18 cellular contexts compared by ENCODE assay signal in the genomic region with DNA sequence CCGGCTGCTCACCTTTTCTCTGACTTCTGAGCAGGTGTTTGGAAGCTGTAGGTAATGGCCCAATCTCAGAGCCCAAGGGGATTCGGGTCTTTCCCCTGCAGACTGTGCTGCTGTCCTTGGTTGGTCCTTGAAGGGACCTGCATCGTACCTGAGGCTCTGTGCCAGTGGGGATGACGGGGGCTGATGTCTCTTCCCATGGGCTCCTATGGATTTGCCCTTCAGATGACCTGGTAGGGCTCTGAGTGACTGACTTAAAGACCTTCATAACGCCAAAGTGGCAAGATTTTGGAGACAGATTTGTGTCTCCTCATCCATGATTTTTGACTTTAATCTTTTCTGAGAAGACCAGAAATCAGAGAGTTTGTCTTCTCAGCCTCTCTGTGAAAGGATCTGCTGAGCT.
DNase-seq lines count a peak whose midpoint lies in the region; ATAC-seq and TF ChIP-seq lines count a peak whose summit lies in the region.
"Had no signal": no experiment of that assay in that cellular context is flagged by ENCODE, and none has a peak within 500 bp of the region (broad histone marks: within the 10 kb centered on the region; RNA-seq: fewer than 3 reads in every experiment).

No MANE protein-coding gene starts in this region.

- intact Hi-C loops in activated B cell treated with CpG ODN at 0.5 μM for 24 hours (cut with micrococcal nuclease) = loop anchor here (5.0 kb wide), 1 partner anchor 423 kb away; no protein-coding TSS in a partner anchor
- intact Hi-C loops in naive thymus-derived CD4-positive, alpha-beta T cell (cut with micrococcal nuclease) = loop anchor here in 1 of 2 donors (2.0 kb wide), 1 partner anchor 166 kb away; the partner anchor contains the start of genes FAM210A and RNMT

- no peaks in the 10 kb centered on the region for H3K27me3 ChIP-seq in naive thymus-derived CD4-positive, alpha-beta T cell (ENCODE audit: control insufficient read depth in 2 of 2, insufficient read depth in 2 of 2, low read length in 2 of 2)

- H3K27me3 Mint-ChIP-seq in activated B cell treated with CpG ODN at 0.5 μM for 24 hours = no peaks in the 10 kb centered on the region
- no peaks in the 10 kb centered on the region for H3K27me3 Mint-ChIP-seq in naive thymus-derived CD4-positive, alpha-beta T cell
- H3K27me3 Mint-ChIP-seq: CD4-positive, alpha-beta T cell had no signal

- H3K36me3 ChIP-seq in naive thymus-derived CD4-positive, alpha-beta T cell (ENCODE audit: control insufficient read depth in 2 of 3, insufficient read depth in 3 of 3, low read length in 3 of 3) = no peaks in the 10 kb centered on the region

- H3K9me3 Mint-ChIP-seq in activated B cell treated with CpG ODN at 0.5 μM for 24 hours = no peaks in the 10 kb centered on the region
- no peaks in the 10 kb centered on the region for H3K9me3 Mint-ChIP-seq in naive thymus-derived CD4-positive, alpha-beta T cell
- H3K9me3 Mint-ChIP-seq: CD4-positive, alpha-beta T cell had no signal

- no peaks in the 10 kb centered on the region for H3K36me3 Mint-ChIP-seq in activated B cell treated with CpG ODN at 0.5 μM for 24 hours (ENCODE audit: low read depth)
- peaks cover 0 to 8% (median 4%) of the 10 kb centered on the region in 5 donors for H3K36me3 Mint-ChIP-seq in naive thymus-derived CD4-positive, alpha-beta T cell

- no peak overlapping the region for H3K4me3 ChIP-seq in naive thymus-derived CD4-positive, alpha-beta T cell (ENCODE audit: low read length)

- no peak for ATAC-seq in activated B cell treated with CpG ODN at 0.5 μM for 24 hours (ENCODE audit: low read depth)
- no peak for ATAC-seq in GM21360 (IDR thresholded peaks at IDR 0.05; ENCODE audit: unreplicated experiment)
- ATAC-seq in naive thymus-derived CD4-positive, alpha-beta T cell = no peak

- no peak overlapping the region for H3K4me3 Mint-ChIP-seq in activated B cell treated with CpG ODN at 0.5 μM for 24 hours
- H3K4me3 Mint-ChIP-seq in naive thymus-derived CD4-positive, alpha-beta T cell = no peak overlapping the region
- H3K4me3 Mint-ChIP-seq: CD4-positive, alpha-beta T cell had no signal

- no peaks in the 10 kb centered on the region for H3K9me3 ChIP-seq in naive thymus-derived CD4-positive, alpha-beta T cell (ENCODE audit: control insufficient read depth in 2 of 3, low read length in 3 of 3)
- H3K9me3 ChIP-seq: Caco-2 had no signal

- H3K27ac ChIP-seq in naive thymus-derived CD4-positive, alpha-beta T cell (ENCODE audit: low read depth, low read length) = no peak overlapping the region
- H3K27ac ChIP-seq: 22Rv1 had no signal

- peak overlapping the region; percentile 53 for H3K27ac Mint-ChIP-seq in activated B cell treated with CpG ODN at 0.5 μM for 24 hours
- peak overlapping the region in 1 of 9 donors; percentile 26 for H3K27ac Mint-ChIP-seq in naive thymus-derived CD4-positive, alpha-beta T cell

- CTCF ChIA-PET in activated B cell treated with CpG ODN at 0.5 μM for 24 hours (lab: Charles Lee) = interaction anchor here (0.8 to 7.7 kb wide), 8 partner anchors 17 to 344 kb away, joined by 3 to 171 read pairs (median 6); no protein-coding TSS in a partner anchor
- CTCF ChIA-PET in naive thymus-derived CD4-positive, alpha-beta T cell (lab: Charles Lee) = interaction anchor here (0.6 kb wide), 1 partner anchor 214 kb away, joined by 3 read pairs; no protein-coding TSS in a partner anchor

- peaks cover 0 to 6% of the 10 kb centered on the region in 2 donors for H3K4me1 ChIP-seq in naive thymus-derived CD4-positive, alpha-beta T cell (ENCODE audit: control insufficient read depth in 2 of 2, insufficient read depth in 2 of 2, low read length in 2 of 2)
- H3K4me1 ChIP-seq: Caco-2 had no signal

- no peak for TF ChIP-seq CTCF in activated B cell treated with CpG ODN at 0.5 μM for 24 hours (IDR thresholded peaks at IDR 0.05)

- H3K4me1 Mint-ChIP-seq in activated B cell treated with CpG ODN at 0.5 μM for 24 hours = peaks cover 66% of the 10 kb centered on the region
- H3K4me1 Mint-ChIP-seq in naive thymus-derived CD4-positive, alpha-beta T cell = peaks cover 18 to 54% (median 44%) of the 10 kb centered on the region in 7 donors

- peak; percentile 55 for DNase-seq in activated CD8-positive, alpha-beta memory T cell treated with anti-CD3 and anti-CD28 coated beads for 24 hours
- DNase-seq in activated CD8-positive, alpha-beta memory T cell treated with anti-CD3 and anti-CD28 coated beads, Interleukin-2, amount 50 U/mL, for 4 hours = no peak
- DNase-seq in activated B cell treated with CpG ODN at 0.5 μM for 24 hours (no peak), islet precursor cell (peak; percentile 37), superior temporal gyrus (ENCODE audit: extremely low spot score) (peak; percentile 39), midbrain (lab: John Stamatoyannopoulos, UW) (no peak)
- DNase-seq in naive thymus-derived CD4-positive, alpha-beta T cell = no peak
- DNase-seq: Caco-2; CD4-positive, alpha-beta T cell; GDM1; MM.1S; NCI-H1092; NCI-H1436 treated with DMSO at 0.1 percent for 48 hours; NCI-H2029; NCI-H2171; NCI-H526 had no signal

- POLR2A ChIA-PET in activated B cell treated with CpG ODN at 0.5 μM for 24 hours (lab: Charles Lee) = interaction anchor here (1.0 to 7.5 kb wide), 6 partner anchors 19 to 73 kb away, joined by 3 to 560 read pairs (median 76); no protein-coding TSS in a partner anchor
- POLR2A ChIA-PET in naive thymus-derived CD4-positive, alpha-beta T cell (lab: Charles Lee) = no interaction called here

Comparison
In these comparisons a context has a peak if more than half of its experiments do, and no peak if none do; other contexts are left out.
1. DNase-seq: peak in activated CD8-positive, alpha-beta memory T cell treated with anti-CD3 and anti-CD28 coated beads for 24 hours (single experiment), islet precursor cell (single experiment) and superior temporal gyrus (single experiment); none in activated CD8-positive, alpha-beta memory T cell treated with anti-CD3 and anti-CD28 coated beads, Interleukin-2, amount 50 U/mL, for 4 hours (single experiment), activated B cell treated with CpG ODN at 0.5 μM for 24 hours (single experiment), naive thymus-derived CD4-positive, alpha-beta T cell (0 of 9) and midbrain (single experiment).